Comparison of ENCODE assay signal across 1 cellular context in the genomic region with DNA sequence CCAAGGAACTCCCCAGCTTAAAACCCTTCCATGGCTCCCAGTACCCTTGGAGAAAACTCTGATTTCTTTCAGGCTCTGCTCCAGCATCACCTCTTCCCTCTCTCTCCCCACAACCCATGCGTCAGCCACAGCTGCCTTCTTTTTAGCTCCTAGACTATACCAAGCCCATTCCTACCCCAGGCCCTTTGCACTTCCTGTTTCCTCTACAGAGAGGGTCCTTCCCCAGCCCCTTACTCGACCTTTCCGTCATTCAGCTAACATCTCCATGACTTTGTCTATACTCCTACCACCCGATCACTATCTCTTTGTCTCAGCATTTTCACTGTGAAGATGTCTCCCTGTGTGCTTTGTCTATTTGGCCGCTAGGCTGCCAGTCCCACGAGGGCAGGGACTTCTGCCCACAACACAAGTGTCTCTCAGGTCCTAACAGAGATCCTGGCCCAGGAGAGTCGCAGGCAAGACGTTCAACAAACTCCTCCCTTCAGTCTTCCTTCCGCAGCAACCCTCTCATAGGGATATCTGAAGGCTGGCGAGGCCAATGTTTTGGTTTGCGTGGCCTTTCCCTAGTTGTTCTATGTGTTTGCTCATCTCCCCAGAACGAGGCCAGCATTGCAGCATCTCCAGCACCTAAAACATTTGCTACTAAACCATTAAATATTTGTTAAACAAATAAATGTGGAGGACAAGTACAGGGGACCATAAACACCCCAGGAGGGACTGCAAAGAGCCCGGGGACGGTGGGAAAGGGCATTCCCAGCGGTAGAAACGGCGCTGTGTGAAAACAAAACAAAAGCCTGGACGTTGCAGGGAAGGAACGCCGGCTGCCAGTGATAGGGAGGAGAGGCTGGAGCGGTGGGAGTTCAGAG.
TF ChIP-seq lines count a peak whose summit lies in the region.

No MANE protein-coding gene starts in this region.

TF ChIP-seq in endothelial cell of umbilical vein, 7 proteins besides CTCF, POLR2A, EP300 and RAD21:
- TF ChIP-seq EZH2 (IDR thresholded peaks at IDR 0.05; ENCODE audit: borderline replicate concordance, low read depth, low read length, severe bottlenecking) (no peak), POLR2AphosphoS5 (IDR thresholded peaks at IDR 0.05; ENCODE audit: insufficient read depth, low read depth, low read length) (no peak), MAX (IDR thresholded peaks at IDR 0.05; ENCODE audit: insufficient read depth, insufficient read length) (no peak), GATA2 (IDR thresholded peaks at IDR 0.05; ENCODE audit: insufficient read depth, insufficient read length, low read depth, low read length) (no peak), FOS (IDR thresholded peaks at IDR 0.05; ENCODE audit: borderline replicate concordance, insufficient read depth, low read length) (no peak), JUN (IDR thresholded peaks at IDR 0.05; ENCODE audit: borderline replicate concordance, insufficient read depth, insufficient read length, low read depth) (no peak), MYC (IDR thresholded peaks at IDR 0.05; ENCODE audit: low read depth, low read length) (no peak)
